Comparison of ENCODE assay signal across 8 cellular contexts in the genomic region with DNA sequence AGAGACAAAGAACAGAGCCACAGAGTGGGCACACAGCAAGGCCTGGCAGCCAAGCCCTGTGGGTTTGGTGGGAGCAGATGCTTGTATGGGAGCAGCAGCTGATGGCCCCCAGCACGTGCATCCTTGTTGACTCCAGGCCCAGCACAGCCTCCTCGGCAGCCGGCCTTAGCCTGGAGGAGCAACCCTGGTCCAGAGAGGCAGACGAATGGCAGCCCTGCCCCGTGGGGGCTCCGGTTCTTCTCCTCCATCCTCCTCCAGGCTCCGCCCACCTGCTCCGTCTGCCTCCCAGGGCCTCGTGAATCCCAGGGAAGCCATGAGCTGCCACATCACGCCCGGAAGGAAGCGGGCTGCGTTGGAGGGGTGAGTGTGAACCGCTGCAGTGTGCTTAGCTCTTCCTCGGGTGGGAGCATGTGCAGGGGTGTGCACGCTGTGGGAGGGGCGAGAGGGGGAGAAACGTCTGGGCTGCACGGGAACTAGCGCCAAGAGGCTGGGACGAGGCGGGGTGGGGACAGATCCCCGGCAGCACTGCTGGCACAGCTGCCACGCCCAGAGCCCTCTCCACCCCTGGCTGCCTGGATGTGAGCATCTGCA. TPM values are rescaled to one million over a fixed set of nuclear protein-coding genes. Genes with fewer than 3 reads are reported as not detected.
A peak's percentile ranks its signal among the peaks of the same experiment; 100 is the strongest.
DNase-seq lines count a peak whose midpoint lies in the region; TF ChIP-seq lines count a peak whose summit lies in the region.

No MANE protein-coding gene starts in this region.

- TF ChIP-seq POLR2A in adrenal gland (IDR thresholded peaks at IDR 0.05), result no peak

- H3K27me3 ChIP-seq in muscle layer of duodenum (ENCODE audit: low read depth, low read length) (no peaks in the 10 kb centered on the region), brain microvascular endothelial cell (replicated peaks) (peaks cover 11% of the 10 kb centered on the region), adrenal gland (peaks cover 2% of the 10 kb centered on the region)

- H3K4me1 ChIP-seq in muscle layer of duodenum (ENCODE audit: control insufficient read depth in 1 of 2, insufficient read depth in 2 of 2, low read length in 2 of 2), result peaks cover 12 to 43% of the 10 kb centered on the region in 2 donors
- H3K4me1 ChIP-seq in adrenal gland (replicated peaks in 1 of 2), result peaks cover 8 to 19% of the 10 kb centered on the region in 2 donors

- H3K27ac ChIP-seq in angular gyrus (ENCODE audit: low read depth, low read length) (peak overlapping the region; percentile 93), muscle layer of duodenum (ENCODE audit: low read length) (peak overlapping the region; percentile 71), brain microvascular endothelial cell (no peak overlapping the region), adrenal gland (peak overlapping the region in 1 of 5 donors; percentile 93)

- WGBS in adrenal gland, 4 donors, result 49 to 69% (median 57%) methylated on average over 10 to 24 of the region's 24 CpGs

- in situ Hi-C loops in brain microvascular endothelial cell (cut with HindIII; ENCODE audit: low pct_ligation_motif_present, low sequenced_read_pairs), result no loop called here

- H3K9me3 ChIP-seq in muscle layer of duodenum (ENCODE audit: control insufficient read depth in 1 of 2, low read length in 2 of 2) (no peaks in the 10 kb centered on the region), adrenal gland (replicated peaks in 1 of 3) (no peaks in the 10 kb centered on the region)

- intact Hi-C loops in adrenal gland (cut with DNase I), result no loop called here

- DNase-seq in AG20443 (ENCODE audit: low spot score) (peak; percentile 47), GF-D8 (lab: John Stamatoyannopoulos, UW) (peak; percentile 53), DMS79 (lab: John Stamatoyannopoulos, UW) (no peak), brain microvascular endothelial cell (no peak), adrenal gland (no peak), HUDEP-2 (lab: John Stamatoyannopoulos, UW; ENCODE audit: unreplicated experiment in 76 of 76) (no peak)

- H3K4me3 ChIP-seq in muscle layer of duodenum (ENCODE audit: low read depth in 1 of 2, low read length in 2 of 2), result no peak overlapping the region
- no peak overlapping the region for H3K4me3 ChIP-seq in brain microvascular endothelial cell (ENCODE audit: low read depth, low read length)
- no peak overlapping the region for H3K4me3 ChIP-seq in adrenal gland

- TF ChIP-seq CTCF in brain microvascular endothelial cell (IDR thresholded peaks at IDR 0.05; ENCODE audit: low read depth, low read length, missing control alignments) (no peak), adrenal gland (IDR thresholded peaks at IDR 0.05) (no peak)

- H3K36me3 ChIP-seq in muscle layer of duodenum (ENCODE audit: control insufficient read depth in 1 of 2, insufficient read depth in 2 of 2, low read length in 2 of 2) (no peaks in the 10 kb centered on the region), brain microvascular endothelial cell (replicated peaks) (no peaks in the 10 kb centered on the region), adrenal gland (replicated peaks in 1 of 2) (no peaks in the 10 kb centered on the region)

RNA-seq across cellular contexts. Expression of a gene that starts 36.3 kb away (rescaled TPM):
- 10 to 100 TPM; 21.2 to 42.2 (median 39.2) TPM for total RNA-seq in adrenal gland
- 10 to 100 TPM; 18.0 to 24.3 (median 23.3) TPM for polyA plus RNA-seq in adrenal gland

Comparison
In these comparisons a context has a peak if more than half of its experiments do, and no peak if none do; other contexts are left out.
1. DNase-seq: peak in AG20443 (single experiment) and GF-D8 (single experiment); none in DMS79 (single experiment), brain microvascular endothelial cell (single experiment), adrenal gland (0 of 7) and HUDEP-2 (0 of 76).